ENCODE assay signal across 11 cellular contexts in the genomic region with DNA sequence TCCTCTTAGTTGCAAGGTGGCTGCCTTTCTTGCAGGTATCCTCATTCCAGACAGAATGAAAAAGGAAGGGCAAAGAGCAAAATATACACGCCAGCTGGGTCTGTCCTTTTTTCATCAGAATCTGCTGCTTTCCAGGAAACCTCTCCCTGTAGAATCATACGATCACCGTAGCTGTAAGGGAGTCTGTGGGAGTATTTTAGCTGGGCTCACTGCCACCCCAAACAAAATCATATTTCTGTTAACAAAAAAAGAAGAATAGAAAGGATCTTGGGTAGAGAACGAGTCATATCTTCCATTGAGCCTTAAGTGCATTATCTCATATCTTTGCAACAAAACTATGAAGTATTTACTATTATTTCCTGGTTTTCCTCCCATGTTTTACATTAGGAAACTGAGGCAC. TPM values are rescaled to one million over a fixed set of nuclear protein-coding genes. Genes with fewer than 3 reads are reported as not detected.
DNase-seq lines count a peak whose midpoint lies in the region; ATAC-seq and TF ChIP-seq lines count a peak whose summit lies in the region.
"Had no signal": no experiment of that assay in that cellular context is flagged by ENCODE, and none has a peak within 500 bp of the region (broad histone marks: within the 10 kb centered on the region; RNA-seq: fewer than 3 reads in every experiment).

No MANE protein-coding gene starts in this region.

- no peaks in the 10 kb centered on the region for H3K36me3 ChIP-seq in HCT116 (ENCODE audit: control insufficient read depth in 1 of 2, insufficient read depth in 2 of 2, low read length in 2 of 2)
- H3K36me3 ChIP-seq: prostate gland had no signal

- no peaks in the 10 kb centered on the region for H4K20me1 ChIP-seq in HCT116 (ENCODE audit: insufficient read depth)

- no peak for TF ChIP-seq POLR2A in HCT116 (IDR thresholded peaks at IDR 0.05; ENCODE audit: borderline replicate concordance, extremely low read depth, insufficient read depth, insufficient read length)

- peak overlapping the region; percentile 61 for H3K27ac Mint-ChIP-seq in activated naive CD8-positive, alpha-beta T cell treated with anti-CD3 and anti-CD28 coated beads for 36 hours
- H3K27ac Mint-ChIP-seq: activated CD4-positive, alpha-beta T cell treated with anti-CD3 and anti-CD28 coated beads, Interleukin-2, amount 10 ng/mL, durations not matched to agents 24 days and 14 days had no signal

- peak overlapping the region; percentile 37 for H3K4me2 ChIP-seq in HCT116 (ENCODE audit: low read length)

- RAD21 ChIA-PET in HCT116 (lab: Charles Lee; ENCODE audit: low non-redundant PET in 1 of 2, low total read pairs in 2 of 2, uncharacterized antibody in 2 of 2, unreplicated experiment in 2 of 2), result no interaction called here

- POLR2A ChIA-PET in HCT116 (lab: Charles Lee), result interaction anchor here (0.8 to 1.5 kb wide), 2 partner anchors 15 to 16 kb away, joined by 3 to 4 read pairs; a partner anchor contains a TSS

- H3K79me2 ChIP-seq in HCT116 (ENCODE audit: insufficient read depth, low read length), result no peaks in the 10 kb centered on the region

- peak overlapping the region; percentile 50 for H2AFZ ChIP-seq in HCT116 (ENCODE audit: low read depth, low read length, poor library complexity, severe bottlenecking)

- no peak for TF ChIP-seq RAD21 in HCT116 (IDR thresholded peaks at IDR 0.05; ENCODE audit: low read depth)

- no peaks in the 10 kb centered on the region for H3K9me2 ChIP-seq in HCT116 (ENCODE audit: insufficient read depth)

- no peak overlapping the region for H3K4me3 Mint-ChIP-seq in activated naive CD8-positive, alpha-beta T cell treated with anti-CD3 and anti-CD28 coated beads for 36 hours
- H3K4me3 Mint-ChIP-seq: activated CD4-positive, alpha-beta T cell treated with anti-CD3 and anti-CD28 coated beads, Interleukin-2, amount 10 ng/mL, durations not matched to agents 24 days and 14 days had no signal

- no peaks in the 10 kb centered on the region for H3K9me3 ChIP-seq in HCT116 (ENCODE audit: control insufficient read depth in 1 of 2, insufficient read depth in 1 of 2, low read depth in 1 of 2, low read length in 2 of 2)
- H3K9me3 ChIP-seq: prostate gland had no signal

- in situ Hi-C loops in GM13976 (cut with MboI; ENCODE audit: low sequenced_read_pairs, unreplicated experiment), result no loop called here

- ATAC-seq in HCT116 (no peak), Right ventricle myocardium superior (ENCODE audit: poor library complexity) (peak; percentile 21), GM21737 (IDR thresholded peaks at IDR 0.05; ENCODE audit: unreplicated experiment) (no peak), GM21381 (IDR thresholded peaks at IDR 0.05; ENCODE audit: unreplicated experiment) (no peak)

- CTCF ChIA-PET in HCT116 (lab: Charles Lee), result no interaction called here

- no peaks in the 10 kb centered on the region for H3K27me3 Mint-ChIP-seq in activated naive CD8-positive, alpha-beta T cell treated with anti-CD3 and anti-CD28 coated beads for 36 hours

- H3K9ac ChIP-seq in HCT116 (ENCODE audit: low read length), result no peak overlapping the region

- H3K4me1 ChIP-seq in HCT116 (ENCODE audit: control insufficient read depth in 1 of 2, insufficient read depth in 2 of 2, low read length in 2 of 2), result peaks cover 9 to 11% of the 10 kb centered on the region in 2 experiments; a peak in 3 of 4 replicates

- no TSS peak for BruUV-seq in HCT116 (replicated peaks; lab: Mats Ljungman, UMichigan)

- no peaks in the 10 kb centered on the region for H3K9me3 Mint-ChIP-seq in activated naive CD8-positive, alpha-beta T cell treated with anti-CD3 and anti-CD28 coated beads for 36 hours
- H3K9me3 Mint-ChIP-seq: activated CD4-positive, alpha-beta T cell treated with anti-CD3 and anti-CD28 coated beads, Interleukin-2, amount 10 ng/mL, durations not matched to agents 24 days and 14 days had no signal

- DNase-seq in HCT116 (ENCODE audit: low read depth, low spot score), result no peak
- no peak for DNase-seq in activated naive CD8-positive, alpha-beta T cell treated with anti-CD3 and anti-CD28 coated beads for 36 hours
- DNase-seq in Right ventricle myocardium superior, result no peak
- DNase-seq in skeletal muscle cell (ENCODE audit: low read depth), result peak; percentile 47
- DNase-seq in cerebellar nuclear complex (lab: John Stamatoyannopoulos, UW), result no peak
- DNase-seq in GM13976 (ENCODE audit: low spot score), result no peak
- DNase-seq: activated naive CD4-positive, alpha-beta T cell treated with anti-CD3 and anti-CD28 coated beads, Interleukin-2, amount 50 U/mL, for 16 hours had no signal

- H3K27ac ChIP-seq in HCT116 (ENCODE audit: low read depth, low read length), result no peak overlapping the region
- H3K27ac ChIP-seq: prostate gland had no signal

- no peaks in the 10 kb centered on the region for H3K27me3 ChIP-seq in HCT116 (ENCODE audit: insufficient read depth, low read length)

- no peak for TF ChIP-seq CTCF in HCT116 (IDR thresholded peaks at IDR 0.05 in 2 of 3, conservative IDR thresholded peaks at IDR 0.05 in 1 of 3; ENCODE audit: borderline replicate concordance in 1 of 3, insufficient read depth in 1 of 3, low read depth in 2 of 3, low read length in 2 of 3)
- TF ChIP-seq CTCF in GM13976 (IDR thresholded peaks at IDR 0.05; ENCODE audit: borderline replicate concordance, control extremely low read depth, extremely low read depth, insufficient read depth, missing control alignments), result no peak

- no peak overlapping the region for H3K4me3 ChIP-seq in HCT116 (replicated peaks in 1 of 2; ENCODE audit: low read depth in 1 of 2, low read length in 2 of 2)
- H3K4me3 ChIP-seq in skeletal muscle cell (ENCODE audit: low read depth, low read length), result no peak overlapping the region
- H3K4me3 ChIP-seq: prostate gland had no signal

- H3K4me1 Mint-ChIP-seq in activated naive CD8-positive, alpha-beta T cell treated with anti-CD3 and anti-CD28 coated beads for 36 hours, result peaks cover 11% of the 10 kb centered on the region

- H3K36me3 Mint-ChIP-seq in activated naive CD8-positive, alpha-beta T cell treated with anti-CD3 and anti-CD28 coated beads for 36 hours, result no peaks in the 10 kb centered on the region

- intact Hi-C loops in HCT116 (cut with micrococcal nuclease), result no loop called here
- intact Hi-C loops in Right ventricle myocardium superior (cut with DNase I), result no loop called here

TF ChIP-seq in HCT116, 20 proteins besides CTCF, POLR2A, EP300 and RAD21:
- peak; percentile 7; the same call in 1 of the 2 replicates for TF ChIP-seq FOSL1 (IDR thresholded peaks at IDR 0.05; ENCODE audit: low read depth)
- no peak for TF ChIP-seq POLR2AphosphoS5 (IDR thresholded peaks at IDR 0.05; ENCODE audit: low read depth, low read length)

RNA-seq across cellular contexts. Expression of a gene that starts 15.0 kb away (rescaled TPM):
- total RNA-seq in HCT116 (2021; ENCODE audit: unreplicated experiment) (15.1 TPM), Right ventricle myocardium superior (56.2 TPM)
- polyA plus RNA-seq in HCT116 (2012), result 6.3 and 6.6 TPM in 2 replicates
- 1 to 10 TPM in 1 of 2 experiments, under 1 TPM in 1; 0.97 to 1.0 TPM for total RNA-seq in activated naive CD8-positive, alpha-beta T cell treated with anti-CD3 and anti-CD28 coated beads for 36 hours
